Comparison of ENCODE assay signal across 11 cellular contexts in genomic region chr3:183845608-183846288, GRCh38. TPM values are rescaled to one million over a fixed set of nuclear protein-coding genes. Genes with fewer than 3 reads are reported as not detected.
A peak's percentile ranks its signal among the peaks of the same experiment; 100 is the strongest.
DNase-seq lines count a peak whose midpoint lies in the region; ATAC-seq and TF ChIP-seq lines count a peak whose summit lies in the region.
"Had no signal": no experiment of that assay in that cellular context is flagged by ENCODE, and none has a peak within 500 bp of the region (broad histone marks: within the 10 kb centered on the region; RNA-seq: fewer than 3 reads in every experiment).

No MANE protein-coding gene starts in this region.

- H3K4me3 ChIP-seq in upper lobe of right lung (no peak overlapping the region), MG63 (no peak overlapping the region)

- H3K9me3 Mint-ChIP-seq in activated naive CD4-positive, alpha-beta T cell treated with anti-CD3 and anti-CD28 coated beads for 36 hours = no peaks in the 10 kb centered on the region
- no peaks in the 10 kb centered on the region for H3K9me3 Mint-ChIP-seq in activated naive CD4-positive, alpha-beta T cell treated with anti-CD3 and anti-CD28 coated beads, Interleukin-2, amount 10 ng/mL, durations not matched to agents 7 days and 5 days
- H3K9me3 Mint-ChIP-seq: naive thymus-derived CD8-positive, alpha-beta T cell had no signal

- ATAC-seq in esophagus mucosa = peak; percentile 15
- ATAC-seq in upper lobe of right lung = peak; percentile 66
- no peak for ATAC-seq in sciatic nerve
- ATAC-seq: naive thymus-derived CD8-positive, alpha-beta T cell had no signal

- DNase-seq in activated naive CD4-positive, alpha-beta T cell treated with anti-CD3 and anti-CD28 coated beads for 36 hours = no peak
- DNase-seq in activated naive CD4-positive, alpha-beta T cell treated with anti-CD3 and anti-CD28 coated beads, Interleukin-2, amount 10 ng/mL, durations not matched to agents 7 days and 5 days = no peak
- DNase-seq in RWPE1 (ENCODE audit: low spot score) (peak; percentile 64), upper lobe of right lung (no peak), sciatic nerve (ENCODE audit: low spot score) (no peak), NCI-H446 treated with DMSO at 0.1 percent for 48 hours (lab: John Stamatoyannopoulos, UW) (no peak), MG63 (no peak)
- DNase-seq: anterior cingulate cortex; naive thymus-derived CD8-positive, alpha-beta T cell; small intestine had no signal

- H3K27me3 Mint-ChIP-seq in activated naive CD4-positive, alpha-beta T cell treated with anti-CD3 and anti-CD28 coated beads for 36 hours (ENCODE audit: low read depth) = no peaks in the 10 kb centered on the region
- H3K27me3 Mint-ChIP-seq in activated naive CD4-positive, alpha-beta T cell treated with anti-CD3 and anti-CD28 coated beads, Interleukin-2, amount 10 ng/mL, durations not matched to agents 7 days and 5 days = no peaks in the 10 kb centered on the region
- H3K27me3 Mint-ChIP-seq: naive thymus-derived CD8-positive, alpha-beta T cell had no signal

- TF ChIP-seq CTCF in RWPE1 (conservative IDR thresholded peaks at IDR 0.05; ENCODE audit: low read depth) (no peak), upper lobe of right lung (IDR thresholded peaks at IDR 0.05) (no peak)

- no peaks in the 10 kb centered on the region for H3K4me1 ChIP-seq in upper lobe of right lung

- no peaks in the 10 kb centered on the region for H3K9me3 ChIP-seq in upper lobe of right lung
- no peaks in the 10 kb centered on the region for H3K9me3 ChIP-seq in MG63

- peak overlapping the region; percentile 61 for H3K27ac Mint-ChIP-seq in activated naive CD4-positive, alpha-beta T cell treated with anti-CD3 and anti-CD28 coated beads for 36 hours
- H3K27ac Mint-ChIP-seq in activated naive CD4-positive, alpha-beta T cell treated with anti-CD3 and anti-CD28 coated beads, Interleukin-2, amount 10 ng/mL, durations not matched to agents 7 days and 5 days = no peak overlapping the region

- H3K27me3 ChIP-seq in upper lobe of right lung (no peaks in the 10 kb centered on the region), MG63 (no peaks in the 10 kb centered on the region)

- peaks cover 30% of the 10 kb centered on the region for H3K36me3 Mint-ChIP-seq in activated naive CD4-positive, alpha-beta T cell treated with anti-CD3 and anti-CD28 coated beads for 36 hours (ENCODE audit: low read depth)
- H3K36me3 Mint-ChIP-seq in activated naive CD4-positive, alpha-beta T cell treated with anti-CD3 and anti-CD28 coated beads, Interleukin-2, amount 10 ng/mL, durations not matched to agents 7 days and 5 days = peaks cover 36% of the 10 kb centered on the region

- H3K4me1 Mint-ChIP-seq in activated naive CD4-positive, alpha-beta T cell treated with anti-CD3 and anti-CD28 coated beads for 36 hours (ENCODE audit: low read depth) = peaks cover 13% of the 10 kb centered on the region
- no peaks in the 10 kb centered on the region for H3K4me1 Mint-ChIP-seq in activated naive CD4-positive, alpha-beta T cell treated with anti-CD3 and anti-CD28 coated beads, Interleukin-2, amount 10 ng/mL, durations not matched to agents 7 days and 5 days
- H3K4me1 Mint-ChIP-seq: naive thymus-derived CD8-positive, alpha-beta T cell had no signal

- CTCF ChIA-PET in activated naive CD4-positive, alpha-beta T cell treated with anti-CD3 and anti-CD28 coated beads for 36 hours (lab: Charles Lee) = no interaction called here
- CTCF ChIA-PET in activated naive CD4-positive, alpha-beta T cell treated with anti-CD3 and anti-CD28 coated beads, Interleukin-2, amount 10 ng/mL, durations not matched to agents 7 days and 5 days (lab: Charles Lee) = no interaction called here
- CTCF ChIA-PET in RWPE1 (lab: Yijun Ruan, JAX) = interaction anchor here (0.6 kb wide), 1 partner anchor 17 kb away, joined by 3 read pairs; no protein-coding TSS in a partner anchor

- H3K27ac ChIP-seq in RWPE1 (peak overlapping the region; percentile 28), upper lobe of right lung (no peak overlapping the region)

- peaks cover 85% of the 10 kb centered on the region for H3K36me3 ChIP-seq in upper lobe of right lung
- H3K36me3 ChIP-seq in MG63 = peaks cover 86% of the 10 kb centered on the region

- no peak overlapping the region for H3K4me3 Mint-ChIP-seq in activated naive CD4-positive, alpha-beta T cell treated with anti-CD3 and anti-CD28 coated beads for 36 hours
- no peak overlapping the region for H3K4me3 Mint-ChIP-seq in activated naive CD4-positive, alpha-beta T cell treated with anti-CD3 and anti-CD28 coated beads, Interleukin-2, amount 10 ng/mL, durations not matched to agents 7 days and 5 days
- H3K4me3 Mint-ChIP-seq: naive thymus-derived CD8-positive, alpha-beta T cell had no signal

- POLR2A ChIA-PET in RWPE1 (lab: Yijun Ruan, JAX; ENCODE audit: low non-redundant PET) = no interaction called here

- intact Hi-C loops in activated naive CD4-positive, alpha-beta T cell treated with anti-CD3 and anti-CD28 coated beads for 36 hours (cut with micrococcal nuclease) = no loop called here
- intact Hi-C loops in upper lobe of right lung (cut with DNase I) = no loop called here
- intact Hi-C loops in sciatic nerve (cut with DNase I) = no loop called here

RNA-seq across cellular contexts. Expression of gene MAP6D1, which starts 20.4 kb away (rescaled TPM):
- 1 to 10 TPM; 1.1 to 1.4 TPM for total RNA-seq in activated naive CD4-positive, alpha-beta T cell treated with anti-CD3 and anti-CD28 coated beads for 36 hours
- total RNA-seq in esophagus mucosa (2.0 TPM), upper lobe of right lung (1.2 TPM), sciatic nerve (1.1 TPM)
- 3.1 TPM in 1 of 2 replicates, not detected in the other for total RNA-seq in MG63 (2014; rRNA removed; shearing (Covaris generic); ENCODE audit: low replicate concordance)

RNA-seq across cellular contexts. Expression of gene PARL, which starts 38.9 kb away (rescaled TPM):
- total RNA-seq in activated naive CD4-positive, alpha-beta T cell treated with anti-CD3 and anti-CD28 coated beads for 36 hours = 10 to 100 TPM; 92.0 to 92.8 TPM
- total RNA-seq in esophagus mucosa (50.5 TPM), upper lobe of right lung (44.8 TPM), sciatic nerve (57.2 TPM)
- total RNA-seq in MG63 (2014; rRNA removed; shearing (Covaris generic); ENCODE audit: low replicate concordance) = 55.7 and 75.9 TPM in 2 replicates
